In genomic region chr11:94925422-94926270, GRCh38 we compare ENCODE assay signal across 8 cellular contexts. TPM values are rescaled to one million over a fixed set of nuclear protein-coding genes. Genes with fewer than 3 reads are reported as not detected.
DNase-seq lines count a peak whose midpoint lies in the region; ATAC-seq and TF ChIP-seq lines count a peak whose summit lies in the region.

No MANE protein-coding gene starts in this region.

- H3K27ac ChIP-seq in body of pancreas (peak overlapping the region; percentile 32 to 62 (median 51)), parathyroid adenoma (peak overlapping the region; percentile 6)

- no peak overlapping the region for H2AFZ ChIP-seq in parathyroid adenoma

- H3K36me3 ChIP-seq in body of pancreas (replicated peaks in 1 of 2; ENCODE audit: insufficient read depth in 1 of 2, low read depth in 2 of 2) (no peaks in the 10 kb centered on the region), parathyroid adenoma (ENCODE audit: control insufficient read depth, insufficient read depth, low read length) (no peaks in the 10 kb centered on the region)

- DNase-seq in body of pancreas = no peak
- DNase-seq in putamen (ENCODE audit: low spot score) = no peak
- no peak for DNase-seq in DMS153 (lab: John Stamatoyannopoulos, UW)
- no peak for DNase-seq in activated CD4-positive, alpha-beta T cell treated with anti-CD3 and anti-CD28 coated beads for 48 hours

- intact Hi-C loops in body of pancreas (cut with DNase I) = no loop called here

- TF ChIP-seq CTCF in body of pancreas (IDR thresholded peaks at IDR 0.05) (no peak), parathyroid adenoma (IDR thresholded peaks at IDR 0.05) (no peak)

- no peak overlapping the region for H3K4me3 ChIP-seq in body of pancreas
- no peak overlapping the region for H3K4me3 ChIP-seq in parathyroid adenoma (ENCODE audit: low read depth, low read length)

- ATAC-seq in GM18873 (IDR thresholded peaks at IDR 0.05; ENCODE audit: low FRiP score, unreplicated experiment) (peak; percentile 75), HG02759 (IDR thresholded peaks at IDR 0.05; ENCODE audit: unreplicated experiment) (peak; percentile 55), body of pancreas (no peak), HG03442 (IDR thresholded peaks at IDR 0.05; ENCODE audit: unreplicated experiment) (no peak)

- H3K9me3 ChIP-seq in body of pancreas (no peaks in the 10 kb centered on the region), parathyroid adenoma (ENCODE audit: control insufficient read depth, low read length) (no peaks in the 10 kb centered on the region)

- TF ChIP-seq POLR2A in body of pancreas (IDR thresholded peaks at IDR 0.05) = no peak

- no peaks in the 10 kb centered on the region for H3K79me2 ChIP-seq in parathyroid adenoma

- H3K4me2 ChIP-seq in parathyroid adenoma (ENCODE audit: low read length) = no peak overlapping the region

- H3K4me1 ChIP-seq in body of pancreas = peaks cover 13% of the 10 kb centered on the region
- H3K4me1 ChIP-seq in parathyroid adenoma = peaks cover 2% of the 10 kb centered on the region

- H3K9ac ChIP-seq in parathyroid adenoma = no peak overlapping the region

- H3K27me3 ChIP-seq in body of pancreas (no peaks in the 10 kb centered on the region), parathyroid adenoma (ENCODE audit: control insufficient read depth, insufficient read depth, low read length) (no peaks in the 10 kb centered on the region)

- WGBS in body of pancreas, 2 donors = 43 to 52% methylated on average over 7 of the region's 7 CpGs

RNA-seq across cellular contexts. Expression of gene CWC15, which starts 47.7 kb away (rescaled TPM):
- 10 to 100 TPM; 19.2 to 38.6 TPM for total RNA-seq in body of pancreas

RNA-seq across cellular contexts. Expression of gene KDM4D, which starts 47.9 kb away (rescaled TPM):
- total RNA-seq in body of pancreas = under 1 TPM in 1 of 2 donors, not detected in 1; 0.78 TPM

Comparison
In these comparisons a context has a peak if more than half of its experiments do, and no peak if none do; other contexts are left out.
1. ATAC-seq: peak in GM18873 (single experiment) and HG02759 (single experiment); none in body of pancreas (single experiment) and HG03442 (single experiment).